9 cellular contexts compared by ENCODE assay signal in genomic region chr9:135886147-135886981, GRCh38. TPM values are rescaled to one million over a fixed set of nuclear protein-coding genes. Genes with fewer than 3 reads are reported as not detected.
DNase-seq lines count a peak whose midpoint lies in the region; ATAC-seq, FAIRE-seq and TF ChIP-seq lines count a peak whose summit lies in the region.
"Had no signal": no experiment of that assay in that cellular context is flagged by ENCODE, and none has a peak within 500 bp of the region (broad histone marks: within the 10 kb centered on the region; RNA-seq: fewer than 3 reads in every experiment).

No MANE protein-coding gene starts in this region.

- FAIRE-seq in H1 (lab: Jason Lieb, UNC): no peak

- H3K79me1 ChIP-seq in H1 (ENCODE audit: low read depth, low read length) (peaks cover 45% of the 10 kb centered on the region), trophoblast cell (ENCODE audit: low read length) (no peaks in the 10 kb centered on the region)

- H3K18ac ChIP-seq in H1 (ENCODE audit: extremely low read depth, low read length) (no peak overlapping the region), trophoblast cell (ENCODE audit: low read length) (peak overlapping the region; percentile 38)

- TF ChIP-seq POLR2A in H1 (IDR thresholded peaks at IDR 0.05; ENCODE audit: control extremely low read depth in 1 of 2, low read depth in 2 of 2, low read length in 2 of 2) (no peak), vagina (IDR thresholded peaks at IDR 0.05) (no peak)

- no peak overlapping the region for H3K23ac ChIP-seq in H1 (ENCODE audit: insufficient read length)
- H3K23ac ChIP-seq in trophoblast cell (ENCODE audit: low read length): no peak overlapping the region

- H4K91ac ChIP-seq in H1 (replicated peaks; ENCODE audit: insufficient read length, low read length) (no peak overlapping the region), trophoblast cell (ENCODE audit: low read depth, low read length) (no peak overlapping the region)

- H2AFZ ChIP-seq in H1 (ENCODE audit: low read length): no peak overlapping the region
- peak overlapping the region; percentile 21 for H2AFZ ChIP-seq in trophoblast cell (ENCODE audit: insufficient read depth, low read length, poor library complexity)

- H2BK5ac ChIP-seq in H1 (ENCODE audit: low read depth, low read length): peak overlapping the region; percentile 71; the same call in 1 of the 2 replicates
- no peak overlapping the region for H2BK5ac ChIP-seq in trophoblast cell (ENCODE audit: low read depth, low read length, poor library complexity)

- no peak overlapping the region for H3K56ac ChIP-seq in H1 (replicated peaks; ENCODE audit: insufficient read length, low read depth, low read length)

- peaks cover 79 to 80% of the 10 kb centered on the region in 2 experiments for H4K20me1 ChIP-seq in H1 (replicated peaks in 1 of 2; ENCODE audit: control insufficient read depth in 1 of 2, insufficient read depth in 2 of 2, low read length in 2 of 2)

- DNase-seq in T-helper 1 cell: no peak
- peak; percentile 59 for DNase-seq in T1000 (lab: John Stamatoyannopoulos, UW)
- DNase-seq in H1 (ENCODE audit: low read depth in 1 of 2, low spot score in 2 of 2): no peak
- peak; percentile 59 to 77 for DNase-seq in trophoblast cell
- no peak for DNase-seq in vagina (ENCODE audit: extremely low spot score in 2 of 2)
- DNase-seq in epidermal melanocyte (ENCODE audit: insufficient read length, low spot score): no peak
- DNase-seq: NCI-H774 had no signal

- no peaks in the 10 kb centered on the region for H3K27me3 Mint-ChIP-seq in T-helper 1 cell treated with Interleukin-12 subunit alpha and Interleukin-12 subunit beta and Interleukin-4 antibody, amounts not matched to agents 30 μg/mL and 1 μg/mL, for 36 hours (ENCODE audit: low read depth)

- H4K12ac ChIP-seq in trophoblast cell (ENCODE audit: low read depth, low read length): no peak overlapping the region

- peaks cover 23% of the 10 kb centered on the region for H3K4me1 Mint-ChIP-seq in T-helper 1 cell treated with Interleukin-12 subunit alpha and Interleukin-12 subunit beta and Interleukin-4 antibody, amounts not matched to agents 30 μg/mL and 1 μg/mL, for 36 hours (ENCODE audit: low read depth)

- H3K27ac ChIP-seq in H1 (ENCODE audit: low read depth, low read length): no peak overlapping the region
- no peak overlapping the region for H3K27ac ChIP-seq in trophoblast cell (ENCODE audit: low read depth, low read length)
- no peak overlapping the region for H3K27ac ChIP-seq in vagina

- no peak for TF ChIP-seq EP300 in H1 (IDR thresholded peaks at IDR 0.05; ENCODE audit: borderline replicate concordance in 1 of 2, low read depth in 2 of 2, low read length in 2 of 2)

- H3K4ac ChIP-seq in H1 (replicated peaks; ENCODE audit: insufficient read length, low read depth, low read length): no peak overlapping the region
- peak overlapping the region; percentile 70 for H3K4ac ChIP-seq in trophoblast cell (ENCODE audit: low read depth, low read length)

- H2BK120ac ChIP-seq in H1 (replicated peaks; ENCODE audit: low read depth, low read length): no peak overlapping the region
- no peak overlapping the region for H2BK120ac ChIP-seq in trophoblast cell (ENCODE audit: insufficient read depth, low read length, poor library complexity)

- H3K4me2 ChIP-seq in H1 (ENCODE audit: insufficient read depth in 1 of 2, low read depth in 2 of 2, low read length in 2 of 2) (no peak overlapping the region), trophoblast cell (ENCODE audit: low read length) (no peak overlapping the region)

- no peaks in the 10 kb centered on the region; a peak in 1 of 8 replicates for H3K36me3 ChIP-seq in H1 (ENCODE audit: control insufficient read depth in 2 of 4, insufficient read depth in 4 of 4, low read length in 3 of 4)
- no peaks in the 10 kb centered on the region for H3K36me3 ChIP-seq in trophoblast cell (ENCODE audit: control insufficient read depth in 1 of 2, insufficient read depth in 2 of 2, low read length in 2 of 2)
- H3K36me3 ChIP-seq in vagina: peaks cover 0 to 2% of the 10 kb centered on the region in 2 donors

- H2BK12ac ChIP-seq in H1 (ENCODE audit: low read depth, low read length): no peak overlapping the region
- H2BK12ac ChIP-seq in trophoblast cell (ENCODE audit: low read length): no peak overlapping the region

- no peak overlapping the region for H2BK20ac ChIP-seq in H1 (ENCODE audit: low read length)

- no peak overlapping the region for H3K14ac ChIP-seq in H1 (ENCODE audit: insufficient read length)
- no peak overlapping the region for H3K14ac ChIP-seq in trophoblast cell (ENCODE audit: low read length)

- H3K27me3 ChIP-seq in H1 (replicated peaks in 1 of 4; ENCODE audit: control insufficient read depth in 3 of 4, extremely low read depth in 1 of 4, insufficient read depth in 3 of 4, low read length in 3 of 4): no peaks in the 10 kb centered on the region
- H3K27me3 ChIP-seq in trophoblast cell (ENCODE audit: insufficient read depth, low read length): no peaks in the 10 kb centered on the region
- H3K27me3 ChIP-seq in vagina: no peaks in the 10 kb centered on the region

- peak overlapping the region; percentile 72 for H3K4me3 Mint-ChIP-seq in T-helper 1 cell treated with Interleukin-12 subunit alpha and Interleukin-12 subunit beta and Interleukin-4 antibody, amounts not matched to agents 30 μg/mL and 1 μg/mL, for 36 hours

- peak overlapping the region; percentile 14 for H3K27ac Mint-ChIP-seq in T-helper 1 cell treated with Interleukin-12 subunit alpha and Interleukin-12 subunit beta and Interleukin-4 antibody, amounts not matched to agents 30 μg/mL and 1 μg/mL, for 36 hours

- intact Hi-C loops in vagina (cut with DNase I): no loop called here

- H4K8ac ChIP-seq in H1 (ENCODE audit: extremely low read depth, insufficient read depth, low read length): no peak overlapping the region
- no peak overlapping the region for H4K8ac ChIP-seq in trophoblast cell (ENCODE audit: low read depth, low read length)

- H3K9me3 Mint-ChIP-seq in T-helper 1 cell treated with Interleukin-12 subunit alpha and Interleukin-12 subunit beta and Interleukin-4 antibody, amounts not matched to agents 30 μg/mL and 1 μg/mL, for 36 hours: no peaks in the 10 kb centered on the region

- H3K4me3 ChIP-seq in H1 (ENCODE audit: extremely low read depth in 1 of 4, insufficient read depth in 2 of 4, low read depth in 3 of 4, low read length in 4 of 4) (no peak overlapping the region), trophoblast cell (ENCODE audit: low read depth, low read length) (no peak overlapping the region), vagina (no peak overlapping the region)

- ATAC-seq in GM18498 (IDR thresholded peaks at IDR 0.05; ENCODE audit: unreplicated experiment): no peak

- no peak overlapping the region for H4K5ac ChIP-seq in H1 (ENCODE audit: insufficient read length, low read depth, low read length)

- 87% methylated on average over 21 of the region's 21 CpGs; no CpG with 5 or more reads in 1 of the 2 experiments for WGBS in H1 (ENCODE audit: extremely low coverage in 1 of 2, insufficient coverage in 1 of 2, insufficient read length in 1 of 2, insufficient replicate concordance in 2 of 2, low coverage in 1 of 2, low lambda C conversion rate in 2 of 2, missing lambda C conversion rate in 1 of 2), 2 experiments
- no CpG with 5 or more reads among the region's 21 CpGs for WGBS in trophoblast cell (ENCODE audit: extremely low coverage, insufficient coverage, insufficient read length)

- no peak overlapping the region; a peak in 1 of 7 replicates for H3K9ac ChIP-seq in H1 (replicated peaks in 1 of 4; ENCODE audit: extremely low read depth in 1 of 4, low read depth in 3 of 4, low read length in 3 of 4)
- H3K9ac ChIP-seq in trophoblast cell (ENCODE audit: low read length): no peak overlapping the region

- H3K36me3 Mint-ChIP-seq in T-helper 1 cell treated with Interleukin-12 subunit alpha and Interleukin-12 subunit beta and Interleukin-4 antibody, amounts not matched to agents 30 μg/mL and 1 μg/mL, for 36 hours (ENCODE audit: low read depth): no peaks in the 10 kb centered on the region

- no peaks in the 10 kb centered on the region for H3K9me3 ChIP-seq in H1 (ENCODE audit: insufficient read depth in 2 of 2, low read depth in 1 of 2, low read length in 1 of 2)
- H3K9me3 ChIP-seq in trophoblast cell (ENCODE audit: insufficient read depth, low read depth, low read length): peaks cover 3% of the 10 kb centered on the region
- H3K9me3 ChIP-seq in vagina: no peaks in the 10 kb centered on the region

- peaks cover 3 to 50% (median 31%) of the 10 kb centered on the region in 4 experiments for H3K4me1 ChIP-seq in H1 (replicated peaks in 1 of 4; ENCODE audit: control insufficient read depth in 3 of 4, insufficient read depth in 4 of 4, low read length in 3 of 4)
- peaks cover 45 to 46% of the 10 kb centered on the region in 2 experiments for H3K4me1 ChIP-seq in trophoblast cell (ENCODE audit: control insufficient read depth in 1 of 2, insufficient read depth in 2 of 2, low read length in 2 of 2)
- H3K4me1 ChIP-seq in vagina: peaks cover 72% of the 10 kb centered on the region

- no peaks in the 10 kb centered on the region for H3K23me2 ChIP-seq in H1 (ENCODE audit: low read depth, low read length)

- H2AK5ac ChIP-seq in H1 (ENCODE audit: low read depth, low read length) (no peak overlapping the region; the same call in 1 of the 2 replicates), trophoblast cell (ENCODE audit: low read length) (no peak overlapping the region)

- no peak for TF ChIP-seq RAD21 in H1 (IDR thresholded peaks at IDR 0.05 in 1 of 2, conservative IDR thresholded peaks at IDR 0.05 in 1 of 2; ENCODE audit: low read depth in 2 of 2, low read length in 2 of 2)

- H2BK15ac ChIP-seq in H1 (ENCODE audit: low read length): no peak overlapping the region; the same call in 1 of the 2 replicates

- H3K79me2 ChIP-seq in H1 (ENCODE audit: control insufficient read depth in 1 of 2, insufficient read depth in 2 of 2, low read length in 2 of 2): peaks cover 64 to 100% of the 10 kb centered on the region in 2 experiments
- H3K79me2 ChIP-seq in trophoblast cell (ENCODE audit: control insufficient read depth, insufficient read depth, low read length, poor library complexity): peaks cover 27% of the 10 kb centered on the region

- CTCF ChIA-PET in H1 (lab: Charles Lee; ENCODE audit: partially characterized antibody): interaction anchor here (0.6 to 1.7 kb wide), 3 partner anchors 9 to 382 kb away, joined by 3 to 5 read pairs (median 4); no protein-coding TSS in a partner anchor

- POLR2A ChIA-PET in H1 (lab: Charles Lee; ENCODE audit: partially characterized antibody): no interaction called here

- TF ChIP-seq CTCF in H1 (IDR thresholded peaks at IDR 0.05; ENCODE audit: control extremely low read depth in 1 of 3, insufficient read depth in 1 of 3, low read depth in 1 of 3, low read length in 3 of 3) (no peak), vagina (IDR thresholded peaks at IDR 0.05) (no peak)

RNA-seq across cellular contexts. Expression of gene CAMSAP1, which starts 21.0 kb away (rescaled TPM):
- total RNA-seq in H1 (2021; fragmentation: NEBNext Ultra II Directional; extraction: Animal tissue kit (Norgen Biotek cat#: 25700)): 43.1 and 44.0 TPM in 2 replicates
- 13.4 and 14.4 TPM in 2 replicates for polyA plus RNA-seq in H1 (2011; rRNA removed)
- 10.7 TPM for polyA plus RNA-seq in H1 (2011; cell fraction: cytosol; rRNA removed)
- polyA plus RNA-seq in H1 (2011; cell fraction: nucleus; rRNA removed): 29.4 TPM
- polyA plus RNA-seq in H1 (2012, experiment 1 of 2): 18.7 to 25.2 TPM (median 22.4 TPM) in 4 replicates
- 5.8 TPM for polyA plus RNA-seq in H1 (2012, experiment 2 of 2)
- 19.1 TPM for polyA plus RNA-seq in H1 (2013, experiment 1 of 2)
- 17.7 TPM for polyA plus RNA-seq in H1 (2013, experiment 2 of 2)
- 29.0 and 30.8 TPM in 2 replicates for polyA minus RNA-seq in H1 (2011; rRNA and poly(A)+ RNA removed)
- 64.3 TPM for polyA minus RNA-seq in H1 (2011; cell fraction: cytosol; rRNA and poly(A)+ RNA removed)
- polyA minus RNA-seq in H1 (2011; cell fraction: nucleus; rRNA and poly(A)+ RNA removed): 31.5 TPM
- 19.7 and 20.9 TPM in 2 replicates for polyA plus RNA-seq in trophoblast cell (2013)
- total RNA-seq in vagina: 20.9 TPM

Comparison
In these comparisons a context has a peak if more than half of its experiments do, and no peak if none do; other contexts are left out.
1. DNase-seq: peak in T1000 (single experiment) and trophoblast cell (2 of 2); none in T-helper 1 cell (0 of 5), H1 (0 of 2), vagina (0 of 2) and epidermal melanocyte (single experiment).